8 cellular contexts compared by ENCODE assay signal in genomic region chr4:169009281-169010124, GRCh38. TPM values are rescaled to one million over a fixed set of nuclear protein-coding genes. Genes with fewer than 3 reads are reported as not detected.
DNase-seq lines count a peak whose midpoint lies in the region; ATAC-seq and TF ChIP-seq lines count a peak whose summit lies in the region.

No MANE protein-coding gene starts in this region.

- peak overlapping the region; percentile 77 for H3K4ac ChIP-seq in trophoblast cell (ENCODE audit: low read depth, low read length)

- H3K79me1 ChIP-seq in trophoblast cell (ENCODE audit: low read length): peaks cover 11% of the 10 kb centered on the region

- H2AK5ac ChIP-seq in trophoblast cell (ENCODE audit: low read length): peak overlapping the region; percentile 30

- H3K14ac ChIP-seq in trophoblast cell (ENCODE audit: low read length): peak overlapping the region; percentile 86

- peaks cover 23% of the 10 kb centered on the region for H3K36me3 ChIP-seq in HUES48 (ENCODE audit: control insufficient read depth, insufficient read depth, low read length)
- H3K36me3 ChIP-seq in SJCRH30: peaks cover under 1% of the 10 kb centered on the region
- H3K36me3 ChIP-seq in heart left ventricle: peaks cover 0 to 22% (median 11%) of the 10 kb centered on the region in 9 donors
- H3K36me3 ChIP-seq in trophoblast cell (ENCODE audit: control insufficient read depth in 1 of 2, insufficient read depth in 2 of 2, low read length in 2 of 2): no peaks in the 10 kb centered on the region
- H3K36me3 ChIP-seq in upper lobe of right lung: peaks cover 15% of the 10 kb centered on the region

- no peak for TF ChIP-seq POLR2A in heart left ventricle (IDR thresholded peaks at IDR 0.05)

- no peaks in the 10 kb centered on the region for H3K9me3 ChIP-seq in HUES48 (ENCODE audit: control insufficient read depth, insufficient read depth, low read length)
- no peaks in the 10 kb centered on the region for H3K9me3 ChIP-seq in SJCRH30 (replicated peaks)
- H3K9me3 ChIP-seq in heart left ventricle: no peaks in the 10 kb centered on the region
- no peaks in the 10 kb centered on the region for H3K9me3 ChIP-seq in trophoblast cell (ENCODE audit: insufficient read depth, low read depth, low read length)
- H3K9me3 ChIP-seq in upper lobe of right lung: no peaks in the 10 kb centered on the region

- H3K27me3 ChIP-seq in HUES48 (ENCODE audit: control insufficient read depth, insufficient read depth, low read length) (no peaks in the 10 kb centered on the region), SJCRH30 (no peaks in the 10 kb centered on the region), heart left ventricle (no peaks in the 10 kb centered on the region), trophoblast cell (ENCODE audit: insufficient read depth, low read length) (no peaks in the 10 kb centered on the region), upper lobe of right lung (no peaks in the 10 kb centered on the region)

- ATAC-seq in GM21390 (IDR thresholded peaks at IDR 0.05; ENCODE audit: unreplicated experiment): peak; percentile 37
- peak; percentile 52 to 74 (median 69) for ATAC-seq in heart left ventricle
- ATAC-seq in upper lobe of right lung: peak; percentile 72

- peak overlapping the region; percentile 76 for H3K18ac ChIP-seq in trophoblast cell (ENCODE audit: low read length)

- H3K4me1 ChIP-seq in HUES48 (ENCODE audit: control insufficient read depth, insufficient read depth, low read length) (peaks cover 17% of the 10 kb centered on the region), SJCRH30 (no peaks in the 10 kb centered on the region; the same call in 1 of the 2 replicates), heart left ventricle (peaks cover 0 to 41% (median 28%) of the 10 kb centered on the region in 12 donors), trophoblast cell (ENCODE audit: control insufficient read depth in 1 of 2, insufficient read depth in 2 of 2, low read length in 2 of 2) (peaks cover 2% of the 10 kb centered on the region in 2 experiments), upper lobe of right lung (peaks cover 18% of the 10 kb centered on the region)

- H3K4me2 ChIP-seq in trophoblast cell (ENCODE audit: low read length): peak overlapping the region; percentile 75

- peaks cover 7% of the 10 kb centered on the region for H3K79me2 ChIP-seq in trophoblast cell (ENCODE audit: control insufficient read depth, insufficient read depth, low read length, poor library complexity)

- peak overlapping the region; percentile 50 for H2AFZ ChIP-seq in trophoblast cell (ENCODE audit: insufficient read depth, low read length, poor library complexity)

- TF ChIP-seq CTCF in heart left ventricle (IDR thresholded peaks at IDR 0.05) (peak in 3 of 12 donors; percentile 23 to 33 (median 33)), upper lobe of right lung (IDR thresholded peaks at IDR 0.05) (no peak)

- H4K8ac ChIP-seq in trophoblast cell (ENCODE audit: low read depth, low read length): peak overlapping the region; percentile 83

- H3K27ac ChIP-seq in HUES48 (ENCODE audit: low read depth, low read length) (peak overlapping the region; percentile 94), SJCRH30 (peak overlapping the region; percentile 86), heart left ventricle (peak overlapping the region; percentile 76 to 98 (median 94)), trophoblast cell (ENCODE audit: low read depth, low read length) (peak overlapping the region; percentile 79), upper lobe of right lung (peak overlapping the region; percentile 95)

- H3K9ac ChIP-seq in HUES48 (ENCODE audit: low read depth, low read length) (peak overlapping the region; percentile 93), trophoblast cell (ENCODE audit: low read length) (peak overlapping the region; percentile 83)

- 0 to 1% (median 1%) methylated on average over 40 to 44 of the region's 44 CpGs for WGBS in heart left ventricle, 4 donors
- WGBS in trophoblast cell (ENCODE audit: extremely low coverage, insufficient coverage, insufficient read length): no CpG with 5 or more reads among the region's 44 CpGs

- H3K4me3 ChIP-seq in HUES48 (ENCODE audit: low read depth, low read length) (peak overlapping the region; percentile 94), SJCRH30 (peak overlapping the region; percentile 78), heart left ventricle (peak overlapping the region; percentile 49 to 89 (median 74)), trophoblast cell (ENCODE audit: low read depth, low read length) (peak overlapping the region; percentile 77), upper lobe of right lung (peak overlapping the region; percentile 71)

- intact Hi-C loops in heart left ventricle (cut with DNase I) (loop anchor here in 8 of 10 donors (5.0 to 10.0 kb wide), 8 partner anchors 85 to 555 kb away; partner anchors contain the start of gene SH3RF1 (in 2 of the 8)), upper lobe of right lung (cut with DNase I) (no loop called here)

- peak overlapping the region; percentile 92 for H4K12ac ChIP-seq in trophoblast cell (ENCODE audit: low read depth, low read length)

- DNase-seq in D341Med (ENCODE audit: low spot score) (peak; percentile 66), SJCRH30 (peak; percentile 66 to 74), heart left ventricle (peak; percentile 66 to 82 (median 75)), trophoblast cell (peak; percentile 30 to 57), upper lobe of right lung (peak; percentile 86)
- DNase-seq in activated naive CD4-positive, alpha-beta T cell treated with anti-CD3 and anti-CD28 coated beads, Interleukin-2, amount 50 U/mL, for 16 hours: peak; percentile 58

- H4K91ac ChIP-seq in trophoblast cell (ENCODE audit: low read depth, low read length): peak overlapping the region; percentile 84

- H2BK5ac ChIP-seq in trophoblast cell (ENCODE audit: low read depth, low read length, poor library complexity): peak overlapping the region; percentile 42

- peak overlapping the region; percentile 59 for H2BK120ac ChIP-seq in trophoblast cell (ENCODE audit: insufficient read depth, low read length, poor library complexity)

- H3K23ac ChIP-seq in trophoblast cell (ENCODE audit: low read length): no peak overlapping the region

- H2BK12ac ChIP-seq in trophoblast cell (ENCODE audit: low read length): peak overlapping the region; percentile 11

RNA-seq across cellular contexts. Expression of gene CBR4, which starts 0.6 kb away (rescaled TPM):
- total RNA-seq in SJCRH30 (2014; rRNA removed; shearing (Covaris generic)): 13.1 and 17.7 TPM in 2 replicates
- total RNA-seq in heart left ventricle (10 to 100 TPM; 17.2 to 26.5 (median 24.2) TPM), upper lobe of right lung (13.6 TPM)
- polyA plus RNA-seq in heart left ventricle: 10 to 100 TPM in 1 of 2 donors, 1 to 10 TPM in 1; 8.7 to 15.2 TPM
- polyA plus RNA-seq in trophoblast cell (2013): 9.1 and 9.7 TPM in 2 replicates

Comparison
In these comparisons a context has a peak if more than half of its experiments do, and no peak if none do; other contexts are left out.
1. Peak in every context shown above with its lines: DNase-seq, ATAC-seq, H3K4me3 ChIP-seq and H3K27ac ChIP-seq.